ENCODE assay signal across 1 cellular context in genomic region chr16:30052671-30053372, GRCh38.
A peak's percentile ranks its signal among the peaks of the same experiment; 100 is the strongest.
TF ChIP-seq lines count a peak whose summit lies in the region.

No MANE protein-coding gene starts in this region.

TF ChIP-seq in HEK293, 187 proteins besides CTCF, POLR2A, EP300 and RAD21 (continued from another document):
- TF ChIP-seq FEZF1 (tag by site-specific recombination; IDR thresholded peaks at IDR 0.05) (no peak; the same call in 1 of the 2 replicates), ZNF473 (tag by site-specific recombination; IDR thresholded peaks at IDR 0.05) (no peak), ZNF664 (tag by site-specific recombination; IDR thresholded peaks at IDR 0.05) (peak; percentile 96), HOXC10 (CRISPR knock-in tag; IDR thresholded peaks at IDR 0.05) (peak; percentile 98; the same call in 1 of the 2 replicates), ZNF707 (tag by site-specific recombination; IDR thresholded peaks at IDR 0.05) (no peak), ZFP41 (tag by site-specific recombination; IDR thresholded peaks at IDR 0.05; ENCODE audit: borderline replicate concordance) (no peak), EGR2 (tag by site-specific recombination; IDR thresholded peaks at IDR 0.05; ENCODE audit: low read depth) (peak; percentile 65), ZNF518A (tag by site-specific recombination; conservative IDR thresholded peaks at IDR 0.05; ENCODE audit: low read depth) (peak; percentile 99), ZNF24 (tag by site-specific recombination; IDR thresholded peaks at IDR 0.05) (peak; percentile 97), ZNF274 (IDR thresholded peaks at IDR 0.05; ENCODE audit: low read length) (no peak), ZNF274 (tag by site-specific recombination; IDR thresholded peaks at IDR 0.05; ENCODE audit: borderline replicate concordance) (no peak), ZNF37A (tag by site-specific recombination; IDR thresholded peaks at IDR 0.05) (no peak)
